Comparison of ENCODE assay signal across 17 cellular contexts in genomic region chr2:10039658-10040410, GRCh38. TPM values are rescaled to one million over a fixed set of nuclear protein-coding genes. Genes with fewer than 3 reads are reported as not detected.
DNase-seq lines count a peak whose midpoint lies in the region; ATAC-seq, FAIRE-seq and TF ChIP-seq lines count a peak whose summit lies in the region.
"Had no signal": no experiment of that assay in that cellular context is flagged by ENCODE, and none has a peak within 500 bp of the region (broad histone marks: within the 10 kb centered on the region; RNA-seq: fewer than 3 reads in every experiment).

No MANE protein-coding gene starts in this region.

- no peaks in the 10 kb centered on the region for H3K79me2 ChIP-seq in HepG2 (ENCODE audit: insufficient read depth, low read length)

- H3K27ac ChIP-seq in HepG2 (ENCODE audit: extremely low read length, insufficient read depth, low read length) = no peak overlapping the region
- H3K27ac ChIP-seq: SJCRH30 had no signal

- WGBS in HepG2 (ENCODE audit: low lambda C conversion rate) = 60% methylated on average over 16 of the region's 16 CpGs

- in situ Hi-C loops in HepG2 (cut with HindIII; ENCODE audit: extremely low pct_ligation_motif_present, low pct_unique_long_range_greater_than_20kb) = no loop called here

- peaks cover 46% of the 10 kb centered on the region for H3K4me1 Mint-ChIP-seq in stimulated activated memory B cell treated with anti-CD40 and anti-IgM and Interleukin-4, amounts not matched to agents 10 μg/mL and 1 μg/mL and 100 μg/mL, for 72 hours

- no peak overlapping the region for H2AFZ ChIP-seq in HepG2 (ENCODE audit: low read length)

- DNase-seq in LNCaP clone FGC (ENCODE audit: low read depth) (peak; percentile 79), cerebellar nuclear complex (lab: John Stamatoyannopoulos, UW) (peak; percentile 79 to 81), HepG2 (ENCODE audit: low spot score) (no peak), DMS114 treated with DMSO at 0.1 percent for 48 hours (lab: John Stamatoyannopoulos, UW; ENCODE audit: unreplicated experiment) (no peak), DMS79 (lab: John Stamatoyannopoulos, UW) (no peak)
- DNase-seq: H9; NCI-H1417; NCI-H774; SJCRH30; stimulated activated CD4-positive, alpha-beta T cell treated with anti-CD3 and anti-CD28 coated beads, Interleukin-2, amount 100 ng/mL, for 24 hours; stimulated activated naive B cell treated with anti-CD40 and anti-IgM and Interleukin-4, amounts not matched to agents 10 μg/mL and 1 μg/mL and 100 μg/mL, for 72 hours had no signal

- no peak for FAIRE-seq in HepG2 (lab: Jason Lieb, UNC)
- FAIRE-seq: endothelial cell of umbilical vein had no signal

- peak overlapping the region; percentile 48 for H3K27ac Mint-ChIP-seq in stimulated activated memory B cell treated with anti-CD40 and anti-IgM and Interleukin-4, amounts not matched to agents 10 μg/mL and 1 μg/mL and 100 μg/mL, for 72 hours
- H3K27ac Mint-ChIP-seq: H9; stimulated activated naive B cell treated with anti-CD40 and anti-IgM and Interleukin-4, amounts not matched to agents 10 μg/mL and 1 μg/mL and 100 μg/mL, for 72 hours had no signal

- no peak overlapping the region for H3K9ac ChIP-seq in HepG2 (ENCODE audit: insufficient read depth, low read depth, low read length)

- no peak overlapping the region for H3K4me2 ChIP-seq in HepG2 (ENCODE audit: low read depth, low read length)

- no peaks in the 10 kb centered on the region for H3K36me3 Mint-ChIP-seq in stimulated activated memory B cell treated with anti-CD40 and anti-IgM and Interleukin-4, amounts not matched to agents 10 μg/mL and 1 μg/mL and 100 μg/mL, for 72 hours
- H3K36me3 Mint-ChIP-seq: stimulated activated naive B cell treated with anti-CD40 and anti-IgM and Interleukin-4, amounts not matched to agents 10 μg/mL and 1 μg/mL and 100 μg/mL, for 72 hours; WTC11 had no signal

- BruUV-seq in HepG2 (replicated peaks; lab: Mats Ljungman, UMichigan) = no TSS peak

- no peaks in the 10 kb centered on the region for H3K9me3 ChIP-seq in HepG2 (ENCODE audit: low read length)

- H3K4me1 ChIP-seq in HepG2 (ENCODE audit: insufficient read depth, low read length) = peaks cover 39% of the 10 kb centered on the region
- H3K4me1 ChIP-seq: SJCRH30 had no signal

- POLR2A ChIA-PET in HepG2 (lab: Yijun Ruan, JAX) = no interaction called here

- no peaks in the 10 kb centered on the region for H3K36me3 ChIP-seq in HepG2 (replicated peaks in 1 of 2; ENCODE audit: control insufficient read depth in 1 of 2, insufficient read depth in 2 of 2, low read length in 2 of 2)
- H3K36me3 ChIP-seq: SJCRH30 had no signal

- CTCF ChIA-PET in HepG2 (lab: Yijun Ruan, JAX; ENCODE audit: low intra/inter-chr PET ratio, low total read pairs) = no interaction called here

- no peak for TF ChIP-seq RAD21 in HepG2 (CRISPR knock-in tag; IDR thresholded peaks at IDR 0.05)

- no peak for TF ChIP-seq EP300 in HepG2 (IDR thresholded peaks at IDR 0.05; ENCODE audit: low read depth in 2 of 2, low read length in 2 of 2)
- no peak for TF ChIP-seq EP300 in HepG2 (CRISPR knock-in tag; IDR thresholded peaks at IDR 0.05; ENCODE audit: borderline replicate concordance)

- no peaks in the 10 kb centered on the region for H4K20me1 ChIP-seq in HepG2 (ENCODE audit: insufficient read depth, low read length)

- intact Hi-C loops in HepG2 (cut with micrococcal nuclease; ENCODE audit: unreplicated experiment) = no loop called here

- no peak for TF ChIP-seq POLR2A in HepG2 (IDR thresholded peaks at IDR 0.05; ENCODE audit: insufficient read depth in 1 of 2, low read depth in 2 of 2, low read length in 2 of 2)

- H3K9me3 Mint-ChIP-seq in stimulated activated memory B cell treated with anti-CD40 and anti-IgM and Interleukin-4, amounts not matched to agents 10 μg/mL and 1 μg/mL and 100 μg/mL, for 72 hours = no peaks in the 10 kb centered on the region
- H3K9me3 Mint-ChIP-seq: stimulated activated naive B cell treated with anti-CD40 and anti-IgM and Interleukin-4, amounts not matched to agents 10 μg/mL and 1 μg/mL and 100 μg/mL, for 72 hours; WTC11 had no signal

- H3K4me3 Mint-ChIP-seq in stimulated activated memory B cell treated with anti-CD40 and anti-IgM and Interleukin-4, amounts not matched to agents 10 μg/mL and 1 μg/mL and 100 μg/mL, for 72 hours = no peak overlapping the region
- H3K4me3 Mint-ChIP-seq: stimulated activated naive B cell treated with anti-CD40 and anti-IgM and Interleukin-4, amounts not matched to agents 10 μg/mL and 1 μg/mL and 100 μg/mL, for 72 hours had no signal

- no peaks in the 10 kb centered on the region for H3K27me3 Mint-ChIP-seq in stimulated activated memory B cell treated with anti-CD40 and anti-IgM and Interleukin-4, amounts not matched to agents 10 μg/mL and 1 μg/mL and 100 μg/mL, for 72 hours
- H3K27me3 Mint-ChIP-seq: stimulated activated naive B cell treated with anti-CD40 and anti-IgM and Interleukin-4, amounts not matched to agents 10 μg/mL and 1 μg/mL and 100 μg/mL, for 72 hours had no signal

- ATAC-seq in HepG2 (peak; percentile 11; the same call in 2 of the 3 replicates), HG03432 (IDR thresholded peaks at IDR 0.05; ENCODE audit: unreplicated experiment) (no peak), HG03469 (IDR thresholded peaks at IDR 0.05; ENCODE audit: unreplicated experiment) (no peak)
- ATAC-seq in stimulated activated memory B cell treated with anti-CD40 and anti-IgM and Interleukin-4, amounts not matched to agents 10 μg/mL and 1 μg/mL and 100 μg/mL, for 72 hours = no peak
- ATAC-seq: stimulated activated naive B cell treated with anti-CD40 and anti-IgM and Interleukin-4, amounts not matched to agents 10 μg/mL and 1 μg/mL and 100 μg/mL, for 72 hours; WTC11 had no signal

- no peak overlapping the region for H3K4me3 ChIP-seq in LNCaP clone FGC (ENCODE audit: low read depth, low read length)
- H3K4me3 ChIP-seq in HepG2 (replicated peaks in 1 of 3; ENCODE audit: insufficient read depth in 1 of 3, low read depth in 2 of 3, low read length in 3 of 3) = no peak overlapping the region
- H3K4me3 ChIP-seq: SJCRH30 had no signal

- TF ChIP-seq CTCF in LNCaP clone FGC (IDR thresholded peaks at IDR 0.05; ENCODE audit: control insufficient read depth, extremely low read depth, insufficient read depth) = peak; percentile 57
- 0 out of 2 replicates have a peak, but pooled peaks have one; percentile 19 for TF ChIP-seq CTCF in HepG2 (CRISPR knock-in tag; IDR thresholded peaks at IDR 0.05)

- H3K27me3 ChIP-seq in HepG2 (ENCODE audit: control insufficient read depth in 1 of 2, insufficient read depth in 2 of 2, low read length in 2 of 2) = peaks cover 7 to 63% of the 10 kb centered on the region in 2 experiments

TF ChIP-seq in HepG2, 621 proteins besides CTCF, POLR2A, EP300 and RAD21 (continues in another document):
- peak; percentile 49; the same call in 1 of the 2 replicates for TF ChIP-seq EED (CRISPR knock-in tag; IDR thresholded peaks at IDR 0.05)

RNA-seq across cellular contexts. Expression of gene KLF11, which starts 3.5 kb away (rescaled TPM):
- total RNA-seq in HepG2 (2016; rRNA removed; fragmentation: Illumina TruSeq; extraction: Trizol) = 2.5 and 3.1 TPM in 2 replicates
- 0.53 and 0.71 TPM in 2 replicates for total RNA-seq in HepG2 (2016; cell fraction: cytosol; rRNA removed; fragmentation: Illumina TruSeq; extraction: Trizol; ENCODE audit: low read depth)
- total RNA-seq in HepG2 (2016; cell fraction: insoluble cytoplasmic fraction; rRNA removed; fragmentation: Illumina TruSeq; extraction: Trizol) = 2.6 and 2.9 TPM in 2 replicates
- 3.0 and 3.1 TPM in 2 replicates for total RNA-seq in HepG2 (2016; cell fraction: membrane; rRNA removed; fragmentation: Illumina TruSeq; extraction: Trizol)
- total RNA-seq in HepG2 (2016; cell fraction: nucleus; rRNA removed; fragmentation: Illumina TruSeq; extraction: Trizol) = 2.7 and 3.1 TPM in 2 replicates
- 11.8 and 16.9 TPM in 2 replicates for polyA plus RNA-seq in HepG2 (2011; rRNA removed)
- polyA plus RNA-seq in HepG2 (2011; cell fraction: cytosol; rRNA removed) = 5.0 and 9.2 TPM in 2 replicates
- 5.8 and 9.5 TPM in 2 replicates for polyA plus RNA-seq in HepG2 (2011; cell fraction: nucleus; rRNA removed)
- 8.7 and 11.2 TPM in 2 replicates for polyA plus RNA-seq in HepG2 (2012)
- polyA plus RNA-seq in HepG2 (2016; cell fraction: cytosol; fragmentation: Illumina TruSeq; extraction: Trizol; ENCODE audit: low read depth) = 0.48 and 0.57 TPM in 2 replicates
- polyA plus RNA-seq in HepG2 (2016; cell fraction: insoluble cytoplasmic fraction; fragmentation: Illumina TruSeq; extraction: Trizol; ENCODE audit: low read depth) = 2.9 and 3.2 TPM in 2 replicates
- polyA plus RNA-seq in HepG2 (2016; cell fraction: membrane; fragmentation: Illumina TruSeq; extraction: Trizol; ENCODE audit: low read depth) = 1.8 and 2.0 TPM in 2 replicates
- polyA plus RNA-seq in HepG2 (2016; cell fraction: nucleus; fragmentation: Illumina TruSeq; extraction: Trizol; ENCODE audit: insufficient read depth, low read depth) = 4.8 and 5.6 TPM in 2 replicates
- 22.9 and 78.5 TPM in 2 replicates for polyA minus RNA-seq in HepG2 (2011; rRNA and poly(A)+ RNA removed; ENCODE audit: low replicate concordance)
- 5.3 and 10.4 TPM in 2 replicates for polyA minus RNA-seq in HepG2 (2011; cell fraction: cytosol; rRNA and poly(A)+ RNA removed)
- 7.1 and 10.8 TPM in 2 replicates for polyA minus RNA-seq in HepG2 (2011; cell fraction: nucleus; rRNA and poly(A)+ RNA removed)

RNA-seq across cellular contexts. Expression of gene CYS1, which starts 40.4 kb away (rescaled TPM):
- total RNA-seq in HepG2 (2016; rRNA removed; fragmentation: Illumina TruSeq; extraction: Trizol) = not detected in 2 replicates
- total RNA-seq in HepG2 (2016; cell fraction: cytosol; rRNA removed; fragmentation: Illumina TruSeq; extraction: Trizol; ENCODE audit: low read depth) = 0.09 TPM in 1 of 2 replicates, not detected in the other
- not detected in 2 replicates for total RNA-seq in HepG2 (2016; cell fraction: insoluble cytoplasmic fraction; rRNA removed; fragmentation: Illumina TruSeq; extraction: Trizol)
- 0.14 TPM in 1 of 2 replicates, not detected in the other for total RNA-seq in HepG2 (2016; cell fraction: membrane; rRNA removed; fragmentation: Illumina TruSeq; extraction: Trizol)
- not detected in 2 replicates for total RNA-seq in HepG2 (2016; cell fraction: nucleus; rRNA removed; fragmentation: Illumina TruSeq; extraction: Trizol)
- polyA plus RNA-seq in HepG2 (2011; rRNA removed) = 0.04 TPM in 2 replicates
- polyA plus RNA-seq in HepG2 (2011; cell fraction: cytosol; rRNA removed) = 0.04 and 0.12 TPM in 2 replicates
- 0.03 TPM in 1 of 2 replicates, not detected in the other for polyA plus RNA-seq in HepG2 (2011; cell fraction: nucleus; rRNA removed)
- polyA plus RNA-seq in HepG2 (2012) = 0.13 TPM in 1 of 2 replicates, not detected in the other
- not detected in 2 replicates for polyA plus RNA-seq in HepG2 (2016; cell fraction: cytosol; fragmentation: Illumina TruSeq; extraction: Trizol; ENCODE audit: low read depth)
- not detected in 2 replicates for polyA plus RNA-seq in HepG2 (2016; cell fraction: insoluble cytoplasmic fraction; fragmentation: Illumina TruSeq; extraction: Trizol; ENCODE audit: low read depth)
- polyA plus RNA-seq in HepG2 (2016; cell fraction: membrane; fragmentation: Illumina TruSeq; extraction: Trizol; ENCODE audit: low read depth) = not detected in 2 replicates
- polyA plus RNA-seq in HepG2 (2016; cell fraction: nucleus; fragmentation: Illumina TruSeq; extraction: Trizol; ENCODE audit: insufficient read depth, low read depth) = not detected in 2 replicates
- 0.16 TPM in 1 of 2 replicates, not detected in the other for polyA minus RNA-seq in HepG2 (2011; rRNA and poly(A)+ RNA removed; ENCODE audit: low replicate concordance)
- not detected in 2 replicates for polyA minus RNA-seq in HepG2 (2011; cell fraction: cytosol; rRNA and poly(A)+ RNA removed)
- polyA minus RNA-seq in HepG2 (2011; cell fraction: nucleus; rRNA and poly(A)+ RNA removed) = not detected in 2 replicates
- total RNA-seq: endothelial cell of umbilical vein, SJCRH30 had no signal
- polyA plus RNA-seq: endothelial cell of umbilical vein, neural cell had no signal

Comparison
In these comparisons a context has a peak if more than half of its experiments do, and no peak if none do; other contexts are left out.
1. DNase-seq: peak in LNCaP clone FGC (single experiment) and cerebellar nuclear complex (2 of 2); none in HepG2 (single experiment), DMS114 treated with DMSO at 0.1 percent for 48 hours (single experiment) and DMS79 (single experiment).